29 cellular contexts compared by ENCODE assay signal in the genomic region with DNA sequence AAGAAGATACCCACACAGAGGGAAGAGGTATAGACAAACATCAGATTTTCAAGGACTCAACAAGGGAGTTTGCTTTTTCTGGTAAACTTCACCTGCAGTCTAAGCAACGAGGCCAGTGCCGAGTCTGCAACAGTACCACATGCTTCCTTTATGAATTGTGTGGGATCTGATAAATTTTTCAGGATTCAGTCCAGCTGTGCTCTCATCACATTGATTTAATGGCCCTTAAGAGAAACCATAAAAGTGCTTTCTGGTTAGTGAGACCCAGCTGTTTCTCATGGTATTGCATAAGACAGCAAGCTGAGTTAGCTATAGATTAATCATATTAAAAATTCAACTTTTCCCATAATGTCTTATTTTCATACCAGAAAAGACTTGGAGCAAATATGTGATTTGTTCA.
A peak's percentile ranks its signal among the peaks of the same experiment; 100 is the strongest.
DNase-seq lines count a peak whose midpoint lies in the region; ATAC-seq and TF ChIP-seq lines count a peak whose summit lies in the region.
"Had no signal": no experiment of that assay in that cellular context is flagged by ENCODE, and none has a peak within 500 bp of the region (broad histone marks: within the 10 kb centered on the region; RNA-seq: fewer than 3 reads in every experiment).

No MANE protein-coding gene starts in this region.

- H3K27ac Mint-ChIP-seq in mesothelial cell of epicardium = peak overlapping the region; percentile 21
- H3K27ac Mint-ChIP-seq: activated CD4-positive, alpha-beta T cell treated with anti-CD3 and anti-CD28 coated beads, Interleukin-2, amount 10 ng/mL, durations not matched to agents 24 days and 14 days; activated naive CD8-positive, alpha-beta T cell; CD8-positive, alpha-beta T cell; natural killer cell treated with Interleukin-12 subunit alpha and Interleukin-12 subunit beta and Interleukin-15 and Interleukin-18, amount 100 ng/mL, for 72 hours; stimulated activated naive CD8-positive, alpha-beta T cell treated with anti-CD3 and anti-CD28 coated beads, Interleukin-15, Interleukin-2, amounts not matched to agents 100 ng/mL and 50 ng/mL, for 24 hours had no signal

- peak; percentile 8 for DNase-seq in AG08395 (ENCODE audit: low spot score)
- DNase-seq in NCI-H69 (lab: John Stamatoyannopoulos, UW) = peak; percentile 68
- DNase-seq in fibroblast of gingiva (ENCODE audit: low read depth) = peak; percentile 3
- DNase-seq in mesothelial cell of epicardium (ENCODE audit: low spot score in 2 of 2, unreplicated experiment in 2 of 2) = no peak
- no peak for DNase-seq in NOMO-1 treated with DMSO at 0.1 percent for 48 hours (lab: John Stamatoyannopoulos, UW; ENCODE audit: unreplicated experiment)
- DNase-seq in activated T-cell treated with anti-CD3 and anti-CD28 coated beads, Interleukin-2, amount 50 U/mL, for 4 hours = no peak
- DNase-seq: 8988T; activated CD4-positive, alpha-beta T cell treated with anti-CD3 and anti-CD28 coated beads, Interleukin-2, amount 10 ng/mL, durations not matched to agents 24 days and 14 days; activated CD8-positive, alpha-beta memory T cell treated with anti-CD3 and anti-CD28 coated beads for 24 hours; activated T-cell treated with anti-CD3 and anti-CD28 coated beads for 4 hours; aorta; CD8-positive, alpha-beta T cell; foreskin melanocyte; KG1; MG63; mucosa of descending colon; NCI-H2029; NCI-H2227 treated with DMSO at 0.1 percent for 48 hours; NCI-H526 treated with DMSO at 0.1 percent for 48 hours; SHP77; T1000; testis; WERI-Rb-1 had no signal

- peaks cover 8% of the 10 kb centered on the region for H3K9me3 Mint-ChIP-seq in mesothelial cell of epicardium
- no peaks in the 10 kb centered on the region for H3K9me3 Mint-ChIP-seq in activated T-cell treated with anti-CD3 and anti-CD28 coated beads, Interleukin-2, amount 50 U/mL, for 4 hours
- H3K9me3 Mint-ChIP-seq: activated CD4-positive, alpha-beta T cell treated with anti-CD3 and anti-CD28 coated beads, Interleukin-2, amount 10 ng/mL, durations not matched to agents 24 days and 14 days; CD8-positive, alpha-beta T cell; natural killer cell treated with Interleukin-12 subunit alpha and Interleukin-12 subunit beta and Interleukin-15 and Interleukin-18, amount 100 ng/mL, for 72 hours; stimulated activated naive CD8-positive, alpha-beta T cell treated with anti-CD3 and anti-CD28 coated beads, Interleukin-15, Interleukin-2, amounts not matched to agents 100 ng/mL and 50 ng/mL, for 24 hours had no signal

- ATAC-seq in GM21786 (IDR thresholded peaks at IDR 0.05; ENCODE audit: unreplicated experiment) (no peak), HG02571 (IDR thresholded peaks at IDR 0.05; ENCODE audit: unreplicated experiment) (no peak)
- no peak for ATAC-seq in activated T-cell treated with anti-CD3 and anti-CD28 coated beads, Interleukin-2, amount 50 U/mL, for 4 hours
- ATAC-seq: CD8-positive, alpha-beta T cell; mucosa of descending colon; natural killer cell treated with Interleukin-12 subunit alpha and Interleukin-12 subunit beta and Interleukin-15 and Interleukin-18, amount 100 ng/mL, for 72 hours; Panc1 had no signal

- TF ChIP-seq CTCF in mesothelial cell of epicardium (IDR thresholded peaks at IDR 0.05; ENCODE audit: unreplicated experiment) = no peak

- no peak overlapping the region for H3K4me3 Mint-ChIP-seq in mesothelial cell of epicardium
- H3K4me3 Mint-ChIP-seq in activated T-cell treated with anti-CD3 and anti-CD28 coated beads, Interleukin-2, amount 50 U/mL, for 4 hours = no peak overlapping the region
- H3K4me3 Mint-ChIP-seq: activated CD4-positive, alpha-beta T cell treated with anti-CD3 and anti-CD28 coated beads, Interleukin-2, amount 10 ng/mL, durations not matched to agents 24 days and 14 days; activated naive CD8-positive, alpha-beta T cell; CD8-positive, alpha-beta T cell; natural killer cell treated with Interleukin-12 subunit alpha and Interleukin-12 subunit beta and Interleukin-15 and Interleukin-18, amount 100 ng/mL, for 72 hours; stimulated activated naive CD8-positive, alpha-beta T cell treated with anti-CD3 and anti-CD28 coated beads, Interleukin-15, Interleukin-2, amounts not matched to agents 100 ng/mL and 50 ng/mL, for 24 hours had no signal

- no peaks in the 10 kb centered on the region for H3K27me3 Mint-ChIP-seq in mesothelial cell of epicardium (ENCODE audit: low read depth)
- no peaks in the 10 kb centered on the region for H3K27me3 Mint-ChIP-seq in activated T-cell treated with anti-CD3 and anti-CD28 coated beads, Interleukin-2, amount 50 U/mL, for 4 hours (ENCODE audit: low read depth)
- H3K27me3 Mint-ChIP-seq: activated CD4-positive, alpha-beta T cell treated with anti-CD3 and anti-CD28 coated beads, Interleukin-2, amount 10 ng/mL, durations not matched to agents 24 days and 14 days; activated naive CD8-positive, alpha-beta T cell; natural killer cell treated with Interleukin-12 subunit alpha and Interleukin-12 subunit beta and Interleukin-15 and Interleukin-18, amount 100 ng/mL, for 72 hours; stimulated activated naive CD8-positive, alpha-beta T cell treated with anti-CD3 and anti-CD28 coated beads, Interleukin-15, Interleukin-2, amounts not matched to agents 100 ng/mL and 50 ng/mL, for 24 hours had no signal

- no peaks in the 10 kb centered on the region for H3K36me3 Mint-ChIP-seq in mesothelial cell of epicardium
- no peaks in the 10 kb centered on the region for H3K36me3 Mint-ChIP-seq in activated T-cell treated with anti-CD3 and anti-CD28 coated beads, Interleukin-2, amount 50 U/mL, for 4 hours (ENCODE audit: insufficient read depth)
- H3K36me3 Mint-ChIP-seq: activated naive CD8-positive, alpha-beta T cell; CD8-positive, alpha-beta T cell; natural killer cell treated with Interleukin-12 subunit alpha and Interleukin-12 subunit beta and Interleukin-15 and Interleukin-18, amount 100 ng/mL, for 72 hours had no signal

- peaks cover 43% of the 10 kb centered on the region for H3K4me1 Mint-ChIP-seq in mesothelial cell of epicardium
- H3K4me1 Mint-ChIP-seq in activated T-cell treated with anti-CD3 and anti-CD28 coated beads, Interleukin-2, amount 50 U/mL, for 4 hours (ENCODE audit: low read depth) = no peaks in the 10 kb centered on the region
- H3K4me1 Mint-ChIP-seq: activated CD4-positive, alpha-beta T cell treated with anti-CD3 and anti-CD28 coated beads, Interleukin-2, amount 10 ng/mL, durations not matched to agents 24 days and 14 days had no signal

Comparison
In these comparisons a context has a peak if more than half of its experiments do, and no peak if none do; other contexts are left out.
1. DNase-seq: peak in AG08395 (single experiment), NCI-H69 (single experiment) and fibroblast of gingiva (single experiment); none in mesothelial cell of epicardium (0 of 2), NOMO-1 treated with DMSO at 0.1 percent for 48 hours (single experiment) and activated T-cell treated with anti-CD3 and anti-CD28 coated beads, Interleukin-2, amount 50 U/mL, for 4 hours (single experiment).